8 cellular contexts compared by ENCODE assay signal in genomic region chr2:26299488-26300092, GRCh38. TPM values are rescaled to one million over a fixed set of nuclear protein-coding genes. Genes with fewer than 3 reads are reported as not detected.
DNase-seq lines count a peak whose midpoint lies in the region; ATAC-seq and TF ChIP-seq lines count a peak whose summit lies in the region.

No MANE protein-coding gene starts in this region.

- no peaks in the 10 kb centered on the region for H3K36me3 Mint-ChIP-seq in Calu3 (ENCODE audit: insufficient read depth, unreplicated experiment)

- peak; percentile 35 for DNase-seq in Calu3
- peak; percentile 37 to 44 for DNase-seq in activated T-cell treated with anti-CD3 and anti-CD28 coated beads, Interleukin-2, amount 50 U/mL, for 48 hours
- DNase-seq in right atrium auricular region (ENCODE audit: low spot score) = no peak
- no peak for DNase-seq in retinal pigment epithelial cell (ENCODE audit: low read depth)
- DNase-seq in GOT3 (lab: John Stamatoyannopoulos, UW) = no peak
- no peak for DNase-seq in middle frontal gyrus (ENCODE audit: extremely low spot score, low spot score)

- H3K9me3 Mint-ChIP-seq in Calu3 (ENCODE audit: low read depth, unreplicated experiment) = no peaks in the 10 kb centered on the region

- H3K4me1 Mint-ChIP-seq in Calu3 (ENCODE audit: low read depth, unreplicated experiment) = peaks cover 16% of the 10 kb centered on the region

- peak; percentile 42 for ATAC-seq in HG02759 (IDR thresholded peaks at IDR 0.05; ENCODE audit: unreplicated experiment)
- ATAC-seq in GM18867 (IDR thresholded peaks at IDR 0.05; ENCODE audit: unreplicated experiment) = no peak

- H3K4me1 ChIP-seq in right atrium auricular region = peaks cover 0 to 12% of the 10 kb centered on the region in 2 donors

- H3K4me3 ChIP-seq in right atrium auricular region (peak overlapping the region; percentile 46 to 61), retinal pigment epithelial cell (ENCODE audit: low read length) (peak overlapping the region; percentile 49)

- BruUV-seq in Calu3 (replicated peaks; lab: Mats Ljungman, UMichigan) = no TSS peak

- intact Hi-C loops in Calu3 (cut with micrococcal nuclease; ENCODE audit: unreplicated experiment) = loop anchor here (2.0 kb wide), 1 partner anchor 25 kb away; no protein-coding TSS in a partner anchor

- H3K27ac ChIP-seq in right atrium auricular region = peak overlapping the region; percentile 54 to 72

- H3K4me3 Mint-ChIP-seq in Calu3 (ENCODE audit: low read depth, unreplicated experiment) = no peak overlapping the region

- H3K27ac Mint-ChIP-seq in Calu3 (ENCODE audit: unreplicated experiment) = no peak overlapping the region

- H3K27me3 ChIP-seq in right atrium auricular region = no peaks in the 10 kb centered on the region

- TF ChIP-seq CTCF in Calu3 (IDR thresholded peaks at IDR 0.05; ENCODE audit: unreplicated experiment) = no peak
- no peak for TF ChIP-seq CTCF in right atrium auricular region (IDR thresholded peaks at IDR 0.05)
- TF ChIP-seq CTCF in retinal pigment epithelial cell (conservative IDR thresholded peaks at IDR 0.05; ENCODE audit: low read depth, low read length) = no peak

- H3K27me3 Mint-ChIP-seq in Calu3 (ENCODE audit: unreplicated experiment) = no peaks in the 10 kb centered on the region

- H3K36me3 ChIP-seq in right atrium auricular region = no peaks in the 10 kb centered on the region

- CTCF ChIA-PET in Calu3 (lab: Charles Lee) = interaction anchor here (0.6 to 1.0 kb wide), 4 partner anchors 22 to 1176 kb away, joined by 3 to 6 read pairs (median 3); no protein-coding TSS in a partner anchor

- H3K9me3 ChIP-seq in right atrium auricular region = no peaks in the 10 kb centered on the region

RNA-seq across cellular contexts. Expression of gene SELENOI, which starts 46.4 kb away (rescaled TPM):
- total RNA-seq in Calu3 (2022) (66.6 and 75.4 TPM in 2 replicates), right atrium auricular region (10 to 100 TPM in 1 of 2 donors, 1 to 10 TPM in 1; 7.6 to 11.6 TPM)

RNA-seq across cellular contexts. Expression of gene ADGRF3, which starts 47.0 kb away (rescaled TPM):
- total RNA-seq in Calu3 (2022) = 0.24 and 0.59 TPM in 2 replicates
- not detected for total RNA-seq in right atrium auricular region

RNA-seq across cellular contexts. Expression of gene HADHB, which starts 54.9 kb away (rescaled TPM):
- 78.3 and 84.4 TPM in 2 replicates for total RNA-seq in Calu3 (2022)
- total RNA-seq in right atrium auricular region = 100 to 1,000 TPM; 756 to 770 TPM

RNA-seq across cellular contexts. Expression of gene HADHA, which starts 55.2 kb away (rescaled TPM):
- total RNA-seq in Calu3 (2022) (127 TPM in 2 replicates), right atrium auricular region (100 to 1,000 TPM; 333 to 364 TPM)

Comparison
In these comparisons a context has a peak if more than half of its experiments do, and no peak if none do; other contexts are left out.
1. DNase-seq: peak in Calu3 (single experiment) and activated T-cell treated with anti-CD3 and anti-CD28 coated beads, Interleukin-2, amount 50 U/mL, for 48 hours (2 of 2); none in right atrium auricular region (single experiment), retinal pigment epithelial cell (single experiment), GOT3 (single experiment) and middle frontal gyrus (single experiment).